17 cellular contexts compared by ENCODE assay signal in the genomic region with DNA sequence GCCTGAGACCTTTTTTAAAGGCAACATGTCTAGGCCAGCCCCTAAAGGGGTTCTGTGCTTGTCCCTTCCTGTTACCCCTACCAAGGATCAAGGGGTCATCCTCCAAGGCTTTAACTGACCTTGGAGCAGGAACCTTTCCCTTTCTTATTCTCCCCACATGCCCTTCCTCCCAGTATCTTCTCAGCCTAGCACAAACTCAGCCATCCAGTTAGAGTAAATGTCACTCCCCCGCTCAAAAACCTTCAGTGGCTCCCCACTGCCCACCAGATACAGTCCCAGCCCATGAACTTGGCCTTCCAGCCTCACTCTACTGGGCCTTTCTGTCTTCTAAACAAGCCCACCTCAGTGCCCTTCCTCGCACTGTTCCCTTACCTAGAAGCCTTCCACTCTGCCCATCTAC. TPM values are rescaled to one million over a fixed set of nuclear protein-coding genes. Genes with fewer than 3 reads are reported as not detected.
DNase-seq lines count a peak whose midpoint lies in the region; ATAC-seq, FAIRE-seq and TF ChIP-seq lines count a peak whose summit lies in the region.
"Had no signal": no experiment of that assay in that cellular context is flagged by ENCODE, and none has a peak within 500 bp of the region (broad histone marks: within the 10 kb centered on the region; RNA-seq: fewer than 3 reads in every experiment).

No MANE protein-coding gene starts in this region.

- no peak overlapping the region for H2AFZ ChIP-seq in K562 (ENCODE audit: low read depth, low read length)
- H2AFZ ChIP-seq: GM23248 had no signal

- intact Hi-C loops in K562 (cut with micrococcal nuclease): no loop called here

- H3K4me1 Mint-ChIP-seq in endothelial cell (ENCODE audit: unreplicated experiment) (no peaks in the 10 kb centered on the region), osteocyte (ENCODE audit: unreplicated experiment) (no peaks in the 10 kb centered on the region)
- H3K4me1 Mint-ChIP-seq: CD4-positive, CD25-positive, alpha-beta regulatory T cell had no signal

- H3K9me1 ChIP-seq in K562 (ENCODE audit: control insufficient read depth, insufficient read depth, low read length): no peaks in the 10 kb centered on the region

- no peak for FAIRE-seq in K562 (lab: Jason Lieb, UNC)
- FAIRE-seq: A204.1, D721Med, G401.6, GM12891, GM19239, HTR-8/SVneo had no signal

- H3K4me2 ChIP-seq in K562 (ENCODE audit: insufficient read depth, low read length): no peak overlapping the region

- H3K27me3 Mint-ChIP-seq in endothelial cell (ENCODE audit: unreplicated experiment): peaks cover 14% of the 10 kb centered on the region
- H3K27me3 Mint-ChIP-seq in osteocyte (ENCODE audit: unreplicated experiment): peaks cover 62% of the 10 kb centered on the region

- H3K4me3 ChIP-seq in K562: no peak overlapping the region
- H3K4me3 ChIP-seq: GM23248 had no signal

- TF ChIP-seq EP300 in K562 (IDR thresholded peaks at IDR 0.05; ENCODE audit: low read length): no peak

- H3K9ac ChIP-seq in K562 (ENCODE audit: insufficient read depth in 1 of 2, low read depth in 2 of 2, low read length in 2 of 2): no peak overlapping the region
- H3K9ac ChIP-seq: GM23248 had no signal

- H4K20me1 ChIP-seq in K562 (replicated peaks; ENCODE audit: control insufficient read depth, insufficient read depth, low read length): peaks cover 6% of the 10 kb centered on the region

- ATAC-seq in K562: no peak

- no peak overlapping the region for H3K27ac ChIP-seq in K562 (ENCODE audit: extremely low read depth, low read depth, low read length)
- H3K27ac ChIP-seq: GM23248 had no signal

- no peak for TF ChIP-seq RAD21 in K562 (CRISPR knock-in tag; conservative IDR thresholded peaks at IDR 0.05 in 1 of 2, IDR thresholded peaks at IDR 0.05 in 1 of 2)

- in situ Hi-C loops in K562 (cut with MboI): no loop called here

- DNase-seq in K562 (ENCODE audit: extremely low read depth in 1 of 4, low spot score in 3 of 4): no peak
- no peak for DNase-seq in endothelial cell (ENCODE audit: low spot score)
- no peak for DNase-seq in activated naive CD4-positive, alpha-beta T cell (lab: John Stamatoyannopoulos, UW)
- DNase-seq in osteocyte (ENCODE audit: extremely low spot score, unreplicated experiment): no peak
- DNase-seq in GM19240 (ENCODE audit: insufficient read length, low spot score): no peak
- DNase-seq: GM23248, IMR-90 had no signal

- peaks cover 0 to 4% of the 10 kb centered on the region in 2 experiments; a peak in 1 of 5 replicates for H3K4me1 ChIP-seq in K562 (replicated peaks in 1 of 2; ENCODE audit: control insufficient read depth in 2 of 2, insufficient read depth in 2 of 2, low read length in 2 of 2)
- H3K4me1 ChIP-seq: BE2C, Caco-2 had no signal

- no peaks in the 10 kb centered on the region for H3K36me3 ChIP-seq in K562 (ENCODE audit: control insufficient read depth, insufficient read depth, low read length)
- H3K36me3 ChIP-seq: BE2C had no signal

- CTCF ChIA-PET in K562 (lab: Yijun Ruan, JAX; ENCODE audit: low intra/inter-chr PET ratio): no interaction called here

- POLR2A ChIA-PET in K562 (lab: Yijun Ruan, JAX): interaction anchor here (0.6 to 0.9 kb wide), 2 partner anchors 10 to 275 kb away, joined by 3 read pairs; no protein-coding TSS in a partner anchor

- no peak for TF ChIP-seq POLR2A in K562 (conservative IDR thresholded peaks at IDR 0.05)

- WGBS in K562 (ENCODE audit: insufficient coverage, low coverage, missing lambda C conversion rate): 0% methylated on average over 2 of the region's 2 CpGs

- no peaks in the 10 kb centered on the region for H3K36me3 Mint-ChIP-seq in endothelial cell (ENCODE audit: low read depth, unreplicated experiment)
- H3K36me3 Mint-ChIP-seq in osteocyte (ENCODE audit: unreplicated experiment): no peaks in the 10 kb centered on the region
- H3K36me3 Mint-ChIP-seq: CD4-positive, CD25-positive, alpha-beta regulatory T cell had no signal

- H3K27ac Mint-ChIP-seq in endothelial cell (ENCODE audit: unreplicated experiment): peak overlapping the region; percentile 53
- no peak overlapping the region for H3K27ac Mint-ChIP-seq in osteocyte (ENCODE audit: unreplicated experiment)
- H3K27ac Mint-ChIP-seq: CD4-positive, CD25-positive, alpha-beta regulatory T cell had no signal

- H3K4me3 Mint-ChIP-seq in endothelial cell (ENCODE audit: unreplicated experiment): no peak overlapping the region
- no peak overlapping the region for H3K4me3 Mint-ChIP-seq in osteocyte (ENCODE audit: unreplicated experiment)

- no peaks in the 10 kb centered on the region for H3K9me3 Mint-ChIP-seq in endothelial cell (ENCODE audit: unreplicated experiment)
- H3K9me3 Mint-ChIP-seq in osteocyte (ENCODE audit: unreplicated experiment): no peaks in the 10 kb centered on the region

- TF ChIP-seq CTCF in K562 (IDR thresholded peaks at IDR 0.05 in 2 of 3, conservative IDR thresholded peaks at IDR 0.05 in 1 of 3; ENCODE audit: insufficient read depth in 2 of 3, low read depth in 1 of 3, low read length in 3 of 3) (no peak), endothelial cell (IDR thresholded peaks at IDR 0.05; ENCODE audit: unreplicated experiment) (no peak), osteocyte (IDR thresholded peaks at IDR 0.05) (no peak)

- no TSS peak for BruUV-seq in K562 (replicated peaks; lab: Mats Ljungman, UMichigan)

- no peaks in the 10 kb centered on the region for H3K9me3 ChIP-seq in K562 (replicated peaks; ENCODE audit: control insufficient read depth, insufficient read depth, low read depth, low read length)
- H3K9me3 ChIP-seq: BE2C, Caco-2 had no signal

- H3K79me2 ChIP-seq in K562 (ENCODE audit: control insufficient read depth, insufficient read depth, low read length): no peaks in the 10 kb centered on the region

- peaks cover 3 to 38% of the 10 kb centered on the region in 2 experiments; a peak in 4 of 5 replicates for H3K27me3 ChIP-seq in K562 (ENCODE audit: control insufficient read depth in 2 of 2, insufficient read depth in 2 of 2, low read length in 2 of 2)
- H3K27me3 ChIP-seq: BE2C had no signal

RNA-seq across cellular contexts. Expression of a gene that starts 8.8 kb away (rescaled TPM):
- total RNA-seq in K562 (2011; cell fraction: chromatin; rRNA removed; ENCODE audit: low replicate concordance): not detected in 2 replicates
- not detected in 2 replicates for total RNA-seq in K562 (2011; cell fraction: nucleolus; rRNA removed)
- not detected in 2 replicates for total RNA-seq in K562 (2011; cell fraction: nucleoplasm; rRNA removed)
- total RNA-seq in K562 (2014; rRNA removed) (not detected in 2 replicates), K562 (2014; rRNA removed; fragmentation: Illumina TruSeq; extraction: Trizol) (not detected in 2 replicates), K562 (2015; rRNA removed; fragmentation: Illumina TruSeq; extraction: Trizol) (not detected in 2 replicates), K562 (2021) (0.51 and 0.55 TPM in 2 replicates), endothelial cell (ENCODE audit: unreplicated experiment) (not detected), osteocyte (not detected in 2 replicates)
- polyA plus RNA-seq in K562 (2011; rRNA removed) (not detected in 2 replicates), K562 (2014; fragmentation: Illumina TruSeq; extraction: Trizol) (not detected in 2 replicates), K562 (2014; fragmentation: Nextera tagmentation; extraction: Ambion mirVana) (not detected), K562 (2014; rRNA removed) (not detected in 2 replicates)
- not detected in 2 replicates for polyA plus RNA-seq in K562 (2011; cell fraction: cytosol; rRNA removed)
- not detected in 2 replicates for polyA plus RNA-seq in K562 (2011; cell fraction: nucleus; rRNA removed)
- polyA plus RNA-seq in K562 (2012): not detected in 2 replicates
- polyA minus RNA-seq in K562 (2011; rRNA and poly(A)+ RNA removed): not detected in 2 replicates
- not detected in 2 replicates for polyA minus RNA-seq in K562 (2011; cell fraction: cytosol; rRNA and poly(A)+ RNA removed)
- not detected in 2 replicates for polyA minus RNA-seq in K562 (2011; cell fraction: nucleus; rRNA and poly(A)+ RNA removed)
- total RNA-seq: Caco-2; CD4-positive, CD25-positive, alpha-beta regulatory T cell; GM23248; H7; IMR-90 had no signal
- polyA plus RNA-seq: CD4-positive, CD25-positive, alpha-beta regulatory T cell; GM23248; IMR-90 had no signal

RNA-seq across cellular contexts. Expression of a gene that starts 18.4 kb away (rescaled TPM):
- total RNA-seq in K562 (2011; cell fraction: chromatin; rRNA removed; ENCODE audit: low replicate concordance): not detected in 2 replicates
- total RNA-seq in K562 (2011; cell fraction: nucleolus; rRNA removed): not detected in 2 replicates
- not detected in 2 replicates for total RNA-seq in K562 (2011; cell fraction: nucleoplasm; rRNA removed)
- total RNA-seq in K562 (2014; rRNA removed) (not detected in 2 replicates), K562 (2014; rRNA removed; fragmentation: Illumina TruSeq; extraction: Trizol) (not detected in 2 replicates), K562 (2015; rRNA removed; fragmentation: Illumina TruSeq; extraction: Trizol) (not detected in 2 replicates), K562 (2021) (0.47 and 0.69 TPM in 2 replicates), endothelial cell (ENCODE audit: unreplicated experiment) (not detected), osteocyte (not detected in 2 replicates)
- polyA plus RNA-seq in K562 (2011; rRNA removed) (not detected in 2 replicates), K562 (2014; fragmentation: Illumina TruSeq; extraction: Trizol) (not detected in 2 replicates), K562 (2014; fragmentation: Nextera tagmentation; extraction: Ambion mirVana) (not detected), K562 (2014; rRNA removed) (not detected in 2 replicates)
- polyA plus RNA-seq in K562 (2011; cell fraction: cytosol; rRNA removed): not detected in 2 replicates
- polyA plus RNA-seq in K562 (2011; cell fraction: nucleus; rRNA removed): not detected in 2 replicates
- polyA plus RNA-seq in K562 (2012): not detected in 2 replicates
- not detected in 2 replicates for polyA minus RNA-seq in K562 (2011; rRNA and poly(A)+ RNA removed)
- polyA minus RNA-seq in K562 (2011; cell fraction: cytosol; rRNA and poly(A)+ RNA removed): not detected in 2 replicates
- polyA minus RNA-seq in K562 (2011; cell fraction: nucleus; rRNA and poly(A)+ RNA removed): not detected in 2 replicates
- total RNA-seq: Caco-2; CD4-positive, CD25-positive, alpha-beta regulatory T cell; GM23248; H7; IMR-90 had no signal
- polyA plus RNA-seq: CD4-positive, CD25-positive, alpha-beta regulatory T cell; GM23248; IMR-90 had no signal

RNA-seq across cellular contexts. Expression of a gene that starts 25.5 kb away (rescaled TPM):
- not detected in 2 replicates for total RNA-seq in K562 (2011; cell fraction: chromatin; rRNA removed; ENCODE audit: low replicate concordance)
- total RNA-seq in K562 (2011; cell fraction: nucleolus; rRNA removed): not detected in 2 replicates
- total RNA-seq in K562 (2011; cell fraction: nucleoplasm; rRNA removed): not detected in 2 replicates
- total RNA-seq in K562 (2014; rRNA removed) (not detected in 2 replicates), K562 (2014; rRNA removed; fragmentation: Illumina TruSeq; extraction: Trizol) (not detected in 2 replicates), K562 (2015; rRNA removed; fragmentation: Illumina TruSeq; extraction: Trizol) (not detected in 2 replicates), K562 (2021) (0.71 and 0.94 TPM in 2 replicates), endothelial cell (ENCODE audit: unreplicated experiment) (not detected), osteocyte (not detected in 2 replicates)
- polyA plus RNA-seq in K562 (2011; rRNA removed) (not detected in 2 replicates), K562 (2014; fragmentation: Illumina TruSeq; extraction: Trizol) (not detected in 2 replicates), K562 (2014; fragmentation: Nextera tagmentation; extraction: Ambion mirVana) (not detected), K562 (2014; rRNA removed) (not detected in 2 replicates)
- not detected in 2 replicates for polyA plus RNA-seq in K562 (2011; cell fraction: cytosol; rRNA removed)
- polyA plus RNA-seq in K562 (2011; cell fraction: nucleus; rRNA removed): not detected in 2 replicates
- not detected in 2 replicates for polyA plus RNA-seq in K562 (2012)
- not detected in 2 replicates for polyA minus RNA-seq in K562 (2011; rRNA and poly(A)+ RNA removed)
- polyA minus RNA-seq in K562 (2011; cell fraction: cytosol; rRNA and poly(A)+ RNA removed): not detected in 2 replicates
- not detected in 2 replicates for polyA minus RNA-seq in K562 (2011; cell fraction: nucleus; rRNA and poly(A)+ RNA removed)
- total RNA-seq: Caco-2; CD4-positive, CD25-positive, alpha-beta regulatory T cell; GM23248; H7; IMR-90 had no signal
- polyA plus RNA-seq: CD4-positive, CD25-positive, alpha-beta regulatory T cell; GM23248; IMR-90 had no signal

RNA-seq across cellular contexts. Expression of a gene that starts 48.8 kb away (rescaled TPM):
- total RNA-seq in K562 (2011; cell fraction: chromatin; rRNA removed; ENCODE audit: low replicate concordance): 0.23 TPM in 1 of 2 replicates, not detected in the other
- total RNA-seq in K562 (2011; cell fraction: nucleolus; rRNA removed): not detected in 2 replicates
- total RNA-seq in K562 (2011; cell fraction: nucleoplasm; rRNA removed): not detected in 2 replicates
- not detected in 2 replicates for total RNA-seq in K562 (2014; rRNA removed)
- total RNA-seq in K562 (2014; rRNA removed; fragmentation: Illumina TruSeq; extraction: Trizol): not detected in 2 replicates
- not detected in 2 replicates for total RNA-seq in K562 (2015; rRNA removed; fragmentation: Illumina TruSeq; extraction: Trizol)
- total RNA-seq in K562 (2021): not detected in 2 replicates
- polyA plus RNA-seq in K562 (2011; rRNA removed): 0.05 TPM in 1 of 2 replicates, not detected in the other
- polyA plus RNA-seq in K562 (2011; cell fraction: cytosol; rRNA removed): 0.03 TPM in 1 of 2 replicates, not detected in the other
- not detected in 2 replicates for polyA plus RNA-seq in K562 (2011; cell fraction: nucleus; rRNA removed)
- polyA plus RNA-seq in K562 (2012): 0.03 and 0.18 TPM in 2 replicates
- polyA plus RNA-seq in K562 (2014; fragmentation: Illumina TruSeq; extraction: Trizol): not detected in 2 replicates
- not detected for polyA plus RNA-seq in K562 (2014; fragmentation: Nextera tagmentation; extraction: Ambion mirVana)
- not detected in 2 replicates for polyA plus RNA-seq in K562 (2014; rRNA removed)
- polyA minus RNA-seq in K562 (2011; rRNA and poly(A)+ RNA removed): not detected in 2 replicates
- not detected in 2 replicates for polyA minus RNA-seq in K562 (2011; cell fraction: cytosol; rRNA and poly(A)+ RNA removed)
- polyA minus RNA-seq in K562 (2011; cell fraction: nucleus; rRNA and poly(A)+ RNA removed): not detected in 2 replicates
- 10.7 TPM for total RNA-seq in endothelial cell (ENCODE audit: unreplicated experiment)
- 32.5 and 33.6 TPM in 2 replicates for total RNA-seq in osteocyte
- total RNA-seq: CD4-positive, CD25-positive, alpha-beta regulatory T cell had no signal
- polyA plus RNA-seq: CD4-positive, CD25-positive, alpha-beta regulatory T cell had no signal
